22 cellular contexts compared by ENCODE assay signal in genomic region chr6:113944701-113945100, GRCh38.
"Had no signal": no experiment of that assay in that cellular context is flagged by ENCODE, and none has a peak within 500 bp of the region (broad histone marks: within the 10 kb centered on the region; RNA-seq: fewer than 3 reads in every experiment).

No MANE protein-coding gene starts in this region.

- ATAC-seq: activated CD4-positive, alpha-beta T cell treated with anti-CD3 and anti-CD28 coated beads for 36 hours; activated naive CD8-positive, alpha-beta T cell treated with anti-CD3 and anti-CD28 coated beads, Interleukin-2, amount 50 U/mL, for 24 hours; left lobe of liver; lower lobe of right lung; WTC11 had no signal

- H3K4me1 ChIP-seq: lower lobe of right lung, sigmoid colon had no signal

- H3K27me3 ChIP-seq: cardiac muscle cell, sigmoid colon, testis, uterus had no signal

- H3K4me3 ChIP-seq: cardiac muscle cell, lower lobe of right lung, sigmoid colon, testis, uterus had no signal

- DNase-seq: activated CD4-positive, alpha-beta T cell treated with anti-CD3 and anti-CD28 coated beads for 36 hours; activated CD4-positive, alpha-beta T cell treated with anti-CD3 and anti-CD28 coated beads, Interleukin-2, amount 50 U/mL, for 48 hours; activated CD8-positive, alpha-beta memory T cell treated with anti-CD3 and anti-CD28 coated beads, Interleukin-2, amount 50 U/mL, for 48 hours; activated gamma-delta T cell; activated naive CD4-positive, alpha-beta T cell treated with anti-CD3 and anti-CD28 coated beads, Interleukin-2, amount 50 U/mL, for 16 hours; activated naive CD8-positive, alpha-beta T cell treated with anti-CD3 and anti-CD28 coated beads, Interleukin-2, amount 50 U/mL, for 24 hours; aorta; dermis blood vessel endothelial cell; effector CD8-positive, alpha-beta T cell; lower lobe of right lung; naive B cell; retina; sigmoid colon; stimulated activated CD4-positive, alpha-beta T cell treated with anti-CD3 and anti-CD28 coated beads, Interleukin-4, amount 100 ng/mL, for 1 hour; stimulated activated naive CD4-positive, alpha-beta T cell; T-helper 1 cell; testis; trophoblast cell; uterus had no signal

- H3K9me3 ChIP-seq: lower lobe of right lung, sigmoid colon, testis, uterus had no signal

- H3K27ac ChIP-seq: cardiac muscle cell, lower lobe of right lung, sigmoid colon, testis, uterus had no signal
